8 cellular contexts compared by ENCODE assay signal in genomic region chr21:31604591-31605190, GRCh38. TPM values are rescaled to one million over a fixed set of nuclear protein-coding genes. Genes with fewer than 3 reads are reported as not detected.
A peak's percentile ranks its signal among the peaks of the same experiment; 100 is the strongest.
DNase-seq lines count a peak whose midpoint lies in the region; ATAC-seq, FAIRE-seq and TF ChIP-seq lines count a peak whose summit lies in the region.

No MANE protein-coding gene starts in this region.

- H3K4me3 ChIP-seq in AG04450 (ENCODE audit: low read depth, low read length) (no peak overlapping the region), fibroblast of pulmonary artery (replicated peaks; ENCODE audit: low read depth, low read length) (no peak overlapping the region), neuronal stem cell (ENCODE audit: low read length in 2 of 2) (no peak overlapping the region)

- H3K4me2 ChIP-seq in neuronal stem cell (ENCODE audit: insufficient read depth, low read length, poor library complexity, severe bottlenecking): no peak overlapping the region

- CTCF ChIA-PET in AG04450 (lab: Charles Lee): interaction anchor here (0.6 to 4.2 kb wide), 16 partner anchors 13 to 506 kb away, joined by 3 to 37 read pairs (median 5); no protein-coding TSS in a partner anchor

- ATAC-seq in GM18867 (IDR thresholded peaks at IDR 0.05; ENCODE audit: unreplicated experiment): peak; percentile 76

- no peak overlapping the region for H3K4ac ChIP-seq in neuronal stem cell (ENCODE audit: low read length)

- peaks cover 0 to 2% of the 10 kb centered on the region in 2 donors for H3K4me1 ChIP-seq in neuronal stem cell (ENCODE audit: control insufficient read depth in 2 of 2, insufficient read depth in 1 of 2, low read depth in 1 of 2, low read length in 2 of 2)

- no peak overlapping the region for H4K91ac ChIP-seq in neuronal stem cell (ENCODE audit: low read depth, low read length, poor library complexity)

- DNase-seq in AG04450 (ENCODE audit: low read depth, low spot score): peak; percentile 20
- DNase-seq in Kasumi-1 (lab: John Stamatoyannopoulos, UW): peak; percentile 76 to 84
- peak; percentile 49 for DNase-seq in RCC 7860 (ENCODE audit: low spot score)
- DNase-seq in activated T-cell treated with anti-CD3 and anti-CD28 coated beads, Interleukin-2, amount 50 U/mL, for 48 hours: peak; percentile 63 to 77
- DNase-seq in fibroblast of pulmonary artery (ENCODE audit: low read depth): peak; percentile 80
- peak; percentile 74 for DNase-seq in neuronal stem cell (ENCODE audit: low spot score)
- peak; percentile 43 for DNase-seq in stromal cell of bone marrow (ENCODE audit: low read depth)

- H3K23ac ChIP-seq in neuronal stem cell (ENCODE audit: low read depth, low read length, poor library complexity): no peak overlapping the region

- FAIRE-seq in RCC 7860 (lab: Jason Lieb, UNC): peak; percentile 30

- H3K14ac ChIP-seq in neuronal stem cell (ENCODE audit: low read length): no peak overlapping the region

- POLR2A ChIA-PET in AG04450 (lab: Yijun Ruan, JAX): no interaction called here

- H3K27ac ChIP-seq in AG04450 (ENCODE audit: low read depth, low read length): no peak overlapping the region
- no peak overlapping the region for H3K27ac ChIP-seq in neuronal stem cell (replicated peaks; ENCODE audit: low read length)

- H2AFZ ChIP-seq in neuronal stem cell (ENCODE audit: low read length): peak overlapping the region; percentile 33

- no peak overlapping the region for H3K18ac ChIP-seq in neuronal stem cell (ENCODE audit: low read length)

- H2BK15ac ChIP-seq in neuronal stem cell (ENCODE audit: low read length): no peak overlapping the region

- no peak overlapping the region for H4K8ac ChIP-seq in neuronal stem cell (ENCODE audit: low read depth, low read length)

- no peak overlapping the region for H2BK5ac ChIP-seq in neuronal stem cell (ENCODE audit: low read length)

- no peak overlapping the region for H3K9ac ChIP-seq in neuronal stem cell (ENCODE audit: low read depth, low read length, poor library complexity)

- H3K79me1 ChIP-seq in neuronal stem cell (ENCODE audit: low read depth, low read length): no peaks in the 10 kb centered on the region

- H3K27me3 ChIP-seq in AG04450 (ENCODE audit: control insufficient read depth, insufficient read depth, low read length): no peaks in the 10 kb centered on the region
- no peaks in the 10 kb centered on the region for H3K27me3 ChIP-seq in neuronal stem cell (ENCODE audit: control insufficient read depth in 3 of 3, insufficient read depth in 3 of 3, low read depth in 1 of 3, low read length in 3 of 3)

- H3K9me3 ChIP-seq in AG04450 (ENCODE audit: control insufficient read depth, insufficient read depth, low read length) (no peaks in the 10 kb centered on the region), neuronal stem cell (replicated peaks in 1 of 2; ENCODE audit: control insufficient read depth in 2 of 2, insufficient read depth in 1 of 2, low read depth in 1 of 2, low read length in 2 of 2) (peaks cover 0 to 3% of the 10 kb centered on the region in 2 donors)

- no peak overlapping the region for H2BK12ac ChIP-seq in neuronal stem cell (ENCODE audit: low read length)

- peak; percentile 86 for TF ChIP-seq CTCF in AG04450 (IDR thresholded peaks at IDR 0.05; ENCODE audit: low read depth, low read length)
- peak; percentile 83 for TF ChIP-seq CTCF in fibroblast of pulmonary artery (IDR thresholded peaks at IDR 0.05; ENCODE audit: low read length, missing control alignments)

- WGBS in neuronal stem cell (ENCODE audit: extremely low coverage in 2 of 2, insufficient read length in 2 of 2, insufficient replicate concordance in 1 of 2), 2 donors: no CpG with 5 or more reads among the region's 11 CpGs

- H2AK5ac ChIP-seq in neuronal stem cell (ENCODE audit: low read depth, low read length): no peak overlapping the region

- no peaks in the 10 kb centered on the region for H3K36me3 ChIP-seq in neuronal stem cell (replicated peaks in 1 of 2; ENCODE audit: control insufficient read depth in 2 of 2, insufficient read depth in 2 of 2, low read length in 2 of 2)

- no peak overlapping the region for H2BK120ac ChIP-seq in neuronal stem cell (ENCODE audit: low read depth, low read length)

RNA-seq across cellular contexts. Expression of gene SOD1, which starts 54.8 kb away (rescaled TPM):
- 346 and 433 TPM in 2 replicates for polyA plus RNA-seq in AG04450 (2011; rRNA removed)
- polyA minus RNA-seq in AG04450 (2011; rRNA and poly(A)+ RNA removed): 122 and 126 TPM in 2 replicates
- 203 TPM for polyA plus RNA-seq in neuronal stem cell (2013, experiment 1 of 2)
- polyA plus RNA-seq in neuronal stem cell (2013, experiment 2 of 2): 206 TPM

Comparison
In these comparisons a context has a peak if more than half of its experiments do, and no peak if none do; other contexts are left out.
1. DNase-seq: peak in every context shown above with its lines; median percentile 80 in Kasumi-1; 80 in fibroblast of pulmonary artery; 74 in neuronal stem cell; 70 in activated T-cell treated with anti-CD3 and anti-CD28 coated beads, Interleukin-2, amount 50 U/mL, for 48 hours; 49 in RCC 7860; 43 in stromal cell of bone marrow; 20 in AG04450.